ENCODE assay signal across 8 cellular contexts in the genomic region with DNA sequence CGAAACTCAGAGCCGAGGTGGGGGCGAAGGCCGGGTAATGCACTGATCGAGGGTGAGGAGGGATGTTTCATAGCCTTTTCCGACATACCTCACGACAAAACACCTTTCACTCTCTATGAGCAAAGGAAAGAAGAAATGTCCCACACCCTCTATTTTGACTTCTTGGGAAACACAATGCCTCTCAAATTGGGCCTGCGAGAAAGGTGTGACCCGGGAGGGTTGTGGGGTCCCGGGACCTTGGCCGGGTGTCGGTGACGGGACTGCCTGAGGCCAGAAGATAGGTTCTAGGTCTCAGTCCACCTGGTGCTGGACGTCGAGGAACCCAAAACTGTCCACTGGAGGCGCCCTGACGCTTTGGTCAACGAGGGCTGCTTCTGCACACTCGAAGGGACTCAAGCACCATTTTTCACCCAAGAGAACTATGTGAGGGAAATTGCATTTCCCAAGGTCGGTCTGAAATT. TPM values are rescaled to one million over a fixed set of nuclear protein-coding genes. Genes with fewer than 3 reads are reported as not detected.
DNase-seq lines count a peak whose midpoint lies in the region; ATAC-seq and TF ChIP-seq lines count a peak whose summit lies in the region.

No MANE protein-coding gene starts in this region.

- intact Hi-C loops in OCI-LY7 (cut with micrococcal nuclease; ENCODE audit: unreplicated experiment) (no loop called here), colonic mucosa (cut with DNase I) (loop anchor here (10.0 kb wide), 1 partner anchor 379 kb away; no protein-coding TSS in a partner anchor)

- POLR2A ChIA-PET in OCI-LY7 (lab: Charles Lee) = interaction anchor here (0.5 kb wide), 1 partner anchor 435 kb away, joined by 4 read pairs; no protein-coding TSS in a partner anchor

- H3K36me3 ChIP-seq in OCI-LY7 (ENCODE audit: insufficient read depth, low read length) (no peaks in the 10 kb centered on the region), colonic mucosa (no peaks in the 10 kb centered on the region), mucosa of rectum (ENCODE audit: control insufficient read depth in 2 of 2, insufficient read depth in 2 of 2, low read length in 2 of 2) (no peaks in the 10 kb centered on the region)

- H3K4me2 ChIP-seq in OCI-LY7 (ENCODE audit: low read length) = no peak overlapping the region

- H3K9ac ChIP-seq in colonic mucosa (ENCODE audit: low read depth in 2 of 2, low read length in 2 of 2) (no peak overlapping the region), mucosa of rectum (ENCODE audit: low read depth in 1 of 2, low read length in 2 of 2) (no peak overlapping the region)

- H3K9me2 ChIP-seq in OCI-LY7 (ENCODE audit: insufficient read depth, low read length) = no peaks in the 10 kb centered on the region

- CTCF ChIA-PET in OCI-LY7 (lab: Charles Lee; ENCODE audit: unreplicated experiment) = no interaction called here

- TF ChIP-seq CTCF in AG10803 (conservative IDR thresholded peaks at IDR 0.05; ENCODE audit: low read length) (peak; percentile 38), GM10266 (IDR thresholded peaks at IDR 0.05; ENCODE audit: control insufficient read depth, insufficient read depth, low read depth, missing control alignments) (peak; percentile 32), OCI-LY7 (conservative IDR thresholded peaks at IDR 0.05; ENCODE audit: low read length) (peak; percentile 51; the same call in 1 of the 2 replicates), colonic mucosa (IDR thresholded peaks at IDR 0.05) (peak; percentile 32)

- no peak overlapping the region for H2AFZ ChIP-seq in OCI-LY7 (ENCODE audit: low read length)

- DNase-seq in AG10803 (ENCODE audit: low read depth) (peak; percentile 17), GM10266 (ENCODE audit: extremely low spot score) (peak; percentile 60), OCI-LY7 (ENCODE audit: low spot score) (no peak), colonic mucosa (peak; percentile 58)
- no peak for DNase-seq in activated effector memory CD4-positive, alpha-beta T cell treated with anti-CD3 and anti-CD28 coated beads, Interleukin-2, amount 50 U/mL, for 16 hours

- no TSS peak for BruUV-seq in OCI-LY7 (replicated peaks; lab: Mats Ljungman, UMichigan)

- H3K9me3 ChIP-seq in OCI-LY7 (ENCODE audit: low read length) (no peaks in the 10 kb centered on the region), colonic mucosa (no peaks in the 10 kb centered on the region), mucosa of rectum (ENCODE audit: control insufficient read depth in 2 of 2, low read length in 2 of 2) (peaks cover 0 to 3% of the 10 kb centered on the region in 2 donors)

- H3K4me1 ChIP-seq in OCI-LY7 (ENCODE audit: insufficient read depth, low read length, poor library complexity, severe bottlenecking) = peaks cover 5% of the 10 kb centered on the region
- peaks cover 26% of the 10 kb centered on the region for H3K4me1 ChIP-seq in colonic mucosa
- H3K4me1 ChIP-seq in mucosa of rectum (ENCODE audit: control insufficient read depth in 2 of 2, insufficient read depth in 2 of 2, low read length in 2 of 2) = peaks cover 27 to 38% of the 10 kb centered on the region in 2 donors

- peaks cover 64% of the 10 kb centered on the region for H3K27me3 ChIP-seq in colonic mucosa
- peaks cover 61 to 64% of the 10 kb centered on the region in 2 donors for H3K27me3 ChIP-seq in mucosa of rectum (ENCODE audit: control insufficient read depth in 2 of 2, insufficient read depth in 2 of 2, low read length in 2 of 2)

- no peak for ATAC-seq in GM18498 (IDR thresholded peaks at IDR 0.05; ENCODE audit: unreplicated experiment)
- no peak for ATAC-seq in HG03378 (IDR thresholded peaks at IDR 0.05; ENCODE audit: unreplicated experiment)

- no peak overlapping the region; the same call in 1 of the 2 replicates for H3K4me3 ChIP-seq in AG10803 (ENCODE audit: low read length)
- no peak overlapping the region for H3K4me3 ChIP-seq in OCI-LY7 (ENCODE audit: low read depth, low read length, poor library complexity, severe bottlenecking)
- peak overlapping the region; percentile 29 for H3K4me3 ChIP-seq in colonic mucosa
- peak overlapping the region; percentile 51 to 56 for H3K4me3 ChIP-seq in mucosa of rectum (ENCODE audit: low read length in 2 of 2)

- no peaks in the 10 kb centered on the region for H4K20me1 ChIP-seq in OCI-LY7 (ENCODE audit: insufficient read depth, low read length)

- H3K27ac ChIP-seq in OCI-LY7 (ENCODE audit: low read depth, low read length, poor library complexity, severe bottlenecking) (no peak overlapping the region), colonic mucosa (no peak overlapping the region), mucosa of rectum (ENCODE audit: low read depth in 2 of 2, low read length in 2 of 2) (no peak overlapping the region)

- H3K79me2 ChIP-seq in OCI-LY7 (ENCODE audit: insufficient read depth, low read depth, low read length) = no peaks in the 10 kb centered on the region

RNA-seq across cellular contexts. Expression of a gene that starts 41.1 kb away (rescaled TPM):
- 10.5 and 11.4 TPM in 2 replicates for total RNA-seq in OCI-LY7 (2014; rRNA removed; shearing (Covaris generic))
- total RNA-seq in OCI-LY7 (2022) (19.1 and 22.6 TPM in 2 replicates), colonic mucosa (10 to 100 TPM; 14.7 to 21.1 TPM)

RNA-seq across cellular contexts. Expression of a gene that starts 50.2 kb away (rescaled TPM):
- not detected in 2 replicates for total RNA-seq in OCI-LY7 (2014; rRNA removed; shearing (Covaris generic))
- not detected in 2 replicates for total RNA-seq in OCI-LY7 (2022)
- total RNA-seq in colonic mucosa = not detected

Comparison
In these comparisons a context has a peak if more than half of its experiments do, and no peak if none do; other contexts are left out.
1. DNase-seq: peak in AG10803 (single experiment), GM10266 (single experiment) and colonic mucosa (single experiment); none in OCI-LY7 (single experiment) and activated effector memory CD4-positive, alpha-beta T cell treated with anti-CD3 and anti-CD28 coated beads, Interleukin-2, amount 50 U/mL, for 16 hours (single experiment).
2. H3K4me3 ChIP-seq: peak in colonic mucosa (single experiment) and mucosa of rectum (2 of 2); none in AG10803 (single experiment) and OCI-LY7 (single experiment).
3. Peak in every context shown above with its lines, with median percentiles within 50 percentile points of each other: CTCF ChIP-seq.